2 cellular contexts compared by ENCODE assay signal in genomic region chr10:119313645-119314044, GRCh38.
TF ChIP-seq lines count a peak whose summit lies in the region.

No MANE protein-coding gene starts in this region.

TF ChIP-seq in WTC11, 78 proteins besides CTCF, POLR2A, EP300 and RAD21 (continued from another document):
- TF ChIP-seq AR (CRISPR knock-in tag; IDR thresholded peaks at IDR 0.05) (no peak), SOX15 (CRISPR knock-in tag; IDR thresholded peaks at IDR 0.05) (no peak), ZNF512 (CRISPR knock-in tag; IDR thresholded peaks at IDR 0.05; ENCODE audit: borderline replicate concordance) (no peak), NR1H2 (CRISPR knock-in tag; IDR thresholded peaks at IDR 0.05) (no peak), ZNF416 (CRISPR knock-in tag; IDR thresholded peaks at IDR 0.05) (no peak), SMAD3 (CRISPR knock-in tag; IDR thresholded peaks at IDR 0.05; ENCODE audit: borderline replicate concordance) (no peak), HMGXB4 (CRISPR knock-in tag; IDR thresholded peaks at IDR 0.05) (no peak), ELF4 (CRISPR knock-in tag; IDR thresholded peaks at IDR 0.05; ENCODE audit: low read depth) (no peak), TEAD1 (CRISPR knock-in tag; IDR thresholded peaks at IDR 0.05) (no peak), ARID4B (CRISPR knock-in tag; IDR thresholded peaks at IDR 0.05; ENCODE audit: borderline replicate concordance) (no peak), MYBL2 (CRISPR knock-in tag; IDR thresholded peaks at IDR 0.05) (no peak), ZMAT4 (CRISPR knock-in tag; IDR thresholded peaks at IDR 0.05) (no peak), CREM (CRISPR knock-in tag; IDR thresholded peaks at IDR 0.05) (no peak), CREB1 (CRISPR knock-in tag; IDR thresholded peaks at IDR 0.05) (no peak), ZNF232 (CRISPR knock-in tag; IDR thresholded peaks at IDR 0.05) (no peak), IRF2 (CRISPR knock-in tag; IDR thresholded peaks at IDR 0.05; ENCODE audit: borderline replicate concordance, low read depth) (no peak)

TF ChIP-seq in HepG2, 621 proteins besides CTCF, POLR2A, EP300 and RAD21 (continued from another document):
- TF ChIP-seq DBP (CRISPR knock-in tag; IDR thresholded peaks at IDR 0.05; ENCODE audit: not compliant biosample characterization): no peak
- no peak for TF ChIP-seq ZNF20 (CRISPR knock-in tag; IDR thresholded peaks at IDR 0.05)
- no peak for TF ChIP-seq ZBTB20 (CRISPR knock-in tag; IDR thresholded peaks at IDR 0.05; ENCODE audit: borderline replicate concordance, low read depth)
